In genomic region chr16:69286941-69287713, GRCh38 we compare ENCODE assay signal across 8 cellular contexts. TPM values are rescaled to one million over a fixed set of nuclear protein-coding genes. Genes with fewer than 3 reads are reported as not detected.
DNase-seq lines count a peak whose midpoint lies in the region; ATAC-seq, FAIRE-seq and TF ChIP-seq lines count a peak whose summit lies in the region.

No MANE protein-coding gene starts in this region.

- peaks cover 17% of the 10 kb centered on the region for H3K4me1 ChIP-seq in psoas muscle

- ATAC-seq in psoas muscle (peak; percentile 91 to 93 (median 92)), GM19328 (IDR thresholded peaks at IDR 0.05; ENCODE audit: unreplicated experiment) (no peak)

- no peaks in the 10 kb centered on the region for H3K27me3 ChIP-seq in psoas muscle (ENCODE audit: insufficient read depth in 3 of 3, low read length in 2 of 3)

- H3K9me3 ChIP-seq in psoas muscle: no peaks in the 10 kb centered on the region

- POLR2A ChIA-PET in AG04449 (lab: Yijun Ruan, JAX): no interaction called here

- peaks cover 3 to 15% of the 10 kb centered on the region in 2 donors for H3K36me3 ChIP-seq in psoas muscle (ENCODE audit: insufficient read depth in 1 of 2, low read depth in 1 of 2)

- CTCF ChIA-PET in AG04449 (lab: Yijun Ruan, JAX): interaction anchor here (0.6 to 8.2 kb wide), 26 partner anchors 9 to 385 kb away, joined by 3 to 201 read pairs (median 4); partner anchors contain the start of genes CHTF8, SNTB2 and UTP4

- DNase-seq in AG04449 (ENCODE audit: low read depth, low spot score): no peak
- DNase-seq in NCI-H2171 (lab: John Stamatoyannopoulos, UW): peak; percentile 54
- peak; percentile 10 for DNase-seq in activated CD8-positive, alpha-beta memory T cell treated with anti-CD3 and anti-CD28 coated beads, Interleukin-2, amount 50 U/mL, for 1 hour (ENCODE audit: extremely low read depth)
- DNase-seq in frontal cortex (ENCODE audit: low spot score in 2 of 2): peak in 1 of 2 donors; percentile 22
- peak; percentile 79 to 91 for DNase-seq in psoas muscle
- DNase-seq in middle frontal gyrus (ENCODE audit: extremely low spot score, low spot score): no peak

- H3K4me3 ChIP-seq in AG04449 (ENCODE audit: low read depth, low read length) (no peak overlapping the region), psoas muscle (no peak overlapping the region)

- FAIRE-seq in G401.6 (lab: Jason Lieb, UNC) (peak; percentile 97), frontal cortex (lab: Jason Lieb, UNC) (peak; percentile 96)

- TF ChIP-seq CTCF in AG04449 (IDR thresholded peaks at IDR 0.05; ENCODE audit: insufficient read depth, low read length, missing control alignments) (peak; percentile 13), psoas muscle (IDR thresholded peaks at IDR 0.05) (peak; percentile 71)

- H3K27ac ChIP-seq in psoas muscle: peak overlapping the region; percentile 71

- 23 to 43% (median 34%) methylated on average over 13 of the region's 13 CpGs for WGBS in psoas muscle, 3 donors

- intact Hi-C loops in psoas muscle (cut with DNase I): loop anchor here (2.0 to 5.0 kb wide), 3 partner anchors 100 to 136 kb away; partner anchors contain the start of gene SNTB2 (in 1 of the 2)

RNA-seq across cellular contexts. Expression of gene VPS4A, which starts 24.0 kb away (rescaled TPM):
- 40.8 TPM for total RNA-seq in frontal cortex
- total RNA-seq in psoas muscle: 10 to 100 TPM; 46.2 to 60.6 (median 55.5) TPM
- 10 to 100 TPM; 38.1 to 76.2 (median 56.5) TPM for polyA plus RNA-seq in psoas muscle

RNA-seq across cellular contexts. Expression of gene PDF, which starts 43.3 kb away (rescaled TPM):
- total RNA-seq in frontal cortex (6.1 TPM), psoas muscle (10 to 100 TPM in 2 of 4 donors, 1 to 10 TPM in 2; 8.7 to 16.4 (median 11.0) TPM)
- 10 to 100 TPM in 1 of 3 donors, 1 to 10 TPM in 2; 6.8 to 19.8 (median 7.8) TPM for polyA plus RNA-seq in psoas muscle

RNA-seq across cellular contexts. Expression of gene COG8, which starts 52.2 kb away (rescaled TPM):
- total RNA-seq in frontal cortex (41.6 TPM), psoas muscle (10 to 100 TPM; 28.3 to 36.5 (median 35.4) TPM)
- polyA plus RNA-seq in psoas muscle: 10 to 100 TPM; 16.7 to 25.3 (median 22.6) TPM

RNA-seq across cellular contexts. Expression of gene NIP7, which starts 52.4 kb away (rescaled TPM):
- total RNA-seq in frontal cortex (13.0 TPM), psoas muscle (10 to 100 TPM; 12.8 to 24.8 (median 16.6) TPM)
- 10 to 100 TPM in 2 of 3 donors, 1 to 10 TPM in 1; 9.2 to 21.1 (median 15.6) TPM for polyA plus RNA-seq in psoas muscle

Comparison
In these comparisons a context has a peak if more than half of its experiments do, and no peak if none do; other contexts are left out.
1. DNase-seq: peak in NCI-H2171 (single experiment), activated CD8-positive, alpha-beta memory T cell treated with anti-CD3 and anti-CD28 coated beads, Interleukin-2, amount 50 U/mL, for 1 hour (single experiment) and psoas muscle (2 of 2); none in AG04449 (single experiment) and middle frontal gyrus (single experiment).